8 cellular contexts compared by ENCODE assay signal in the genomic region with DNA sequence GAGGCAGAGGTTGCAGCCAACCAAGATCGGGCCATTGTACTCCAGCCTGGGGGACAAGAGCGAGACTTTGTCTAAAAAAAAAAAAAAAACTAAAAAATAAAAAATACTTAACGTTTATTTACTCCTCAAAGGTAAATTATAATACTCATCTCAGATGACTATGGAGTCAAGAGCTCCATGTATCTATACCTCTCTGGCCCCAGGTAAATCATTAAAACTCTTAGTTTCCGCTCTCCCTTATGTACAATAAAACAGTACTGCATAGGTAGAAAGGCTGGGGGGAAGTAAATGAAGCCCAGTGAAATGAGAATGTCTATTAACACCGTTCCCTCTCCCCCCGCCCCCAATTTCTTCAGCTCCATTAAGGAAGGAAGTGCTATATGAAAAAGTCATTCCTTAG. TPM values are rescaled to one million over a fixed set of nuclear protein-coding genes. Genes with fewer than 3 reads are reported as not detected.
A peak's percentile ranks its signal among the peaks of the same experiment; 100 is the strongest.
DNase-seq lines count a peak whose midpoint lies in the region; ATAC-seq and TF ChIP-seq lines count a peak whose summit lies in the region.

No MANE protein-coding gene starts in this region.

- H3K4me1 ChIP-seq in iPS-20b (ENCODE audit: insufficient read depth, low read length): peaks cover 4% of the 10 kb centered on the region; the same call in 1 of the 2 replicates

- no peaks in the 10 kb centered on the region for H3K36me3 ChIP-seq in iPS-20b (ENCODE audit: insufficient read depth, low read depth, low read length)

- no peaks in the 10 kb centered on the region for H3K36me3 Mint-ChIP-seq in activated CD4-positive, alpha-beta T cell treated with anti-CD3 and anti-CD28 coated beads for 36 hours (ENCODE audit: low read depth)
- H3K36me3 Mint-ChIP-seq in activated CD8-positive, alpha-beta T cell treated with anti-CD3 and anti-CD28 coated beads for 36 hours (ENCODE audit: low read depth): no peaks in the 10 kb centered on the region
- H3K36me3 Mint-ChIP-seq in stimulated activated effector memory CD8-positive, alpha-beta T cell treated with anti-CD3 and anti-CD28 coated beads, Interleukin-12 subunit alpha, Interleukin-12 subunit beta, amount 100 ng/mL, for 72 hours: no peaks in the 10 kb centered on the region

- no peak overlapping the region for H3K27ac ChIP-seq in iPS-20b (ENCODE audit: low read length)

- H3K4me3 Mint-ChIP-seq in activated CD4-positive, alpha-beta T cell treated with anti-CD3 and anti-CD28 coated beads for 36 hours: peak overlapping the region; percentile 74
- peak overlapping the region; percentile 86 for H3K4me3 Mint-ChIP-seq in activated CD8-positive, alpha-beta T cell treated with anti-CD3 and anti-CD28 coated beads for 36 hours
- peak overlapping the region; percentile 76 for H3K4me3 Mint-ChIP-seq in stimulated activated effector memory CD8-positive, alpha-beta T cell treated with anti-CD3 and anti-CD28 coated beads, Interleukin-12 subunit alpha, Interleukin-12 subunit beta, amount 100 ng/mL, for 72 hours

- peak overlapping the region; percentile 81; the same call in 1 of the 2 replicates for H3K9ac ChIP-seq in iPS-20b (ENCODE audit: low read depth, low read length)

- H3K4me1 Mint-ChIP-seq in activated CD4-positive, alpha-beta T cell treated with anti-CD3 and anti-CD28 coated beads for 36 hours: peaks cover 6% of the 10 kb centered on the region
- peaks cover 5% of the 10 kb centered on the region for H3K4me1 Mint-ChIP-seq in activated CD8-positive, alpha-beta T cell treated with anti-CD3 and anti-CD28 coated beads for 36 hours (ENCODE audit: low read depth)
- H3K4me1 Mint-ChIP-seq in stimulated activated effector memory CD8-positive, alpha-beta T cell treated with anti-CD3 and anti-CD28 coated beads, Interleukin-12 subunit alpha, Interleukin-12 subunit beta, amount 100 ng/mL, for 72 hours: peaks cover 7% of the 10 kb centered on the region

- H3K27me3 ChIP-seq in iPS-20b (ENCODE audit: insufficient read depth, low read length): peaks cover 42% of the 10 kb centered on the region

- no peak for TF ChIP-seq CTCF in activated CD8-positive, alpha-beta T cell treated with anti-CD3 and anti-CD28 coated beads for 36 hours (IDR thresholded peaks at IDR 0.05)

- H3K27me3 Mint-ChIP-seq in activated CD4-positive, alpha-beta T cell treated with anti-CD3 and anti-CD28 coated beads for 36 hours: peaks cover 10% of the 10 kb centered on the region
- peaks cover 9% of the 10 kb centered on the region for H3K27me3 Mint-ChIP-seq in activated CD8-positive, alpha-beta T cell treated with anti-CD3 and anti-CD28 coated beads for 36 hours

- DNase-seq in activated CD4-positive, alpha-beta T cell treated with anti-CD3 and anti-CD28 coated beads for 36 hours: no peak
- no peak for DNase-seq in activated CD4-positive, alpha-beta T cell treated with anti-CD3 and anti-CD28 coated beads, Interleukin-2, amount 50 U/mL, for 1 hour
- no peak for DNase-seq in activated CD8-positive, alpha-beta T cell treated with anti-CD3 and anti-CD28 coated beads for 36 hours
- no peak for DNase-seq in stimulated activated effector memory CD8-positive, alpha-beta T cell treated with anti-CD3 and anti-CD28 coated beads, Interleukin-12 subunit alpha, Interleukin-12 subunit beta, amount 100 ng/mL, for 72 hours (ENCODE audit: low spot score in 2 of 2)
- DNase-seq in NK-92 (lab: John Stamatoyannopoulos, UW; ENCODE audit: unreplicated experiment): no peak

- H3K9me3 ChIP-seq in iPS-20b (ENCODE audit: insufficient read depth, low read depth, low read length): no peaks in the 10 kb centered on the region

- H3K27ac Mint-ChIP-seq in activated CD4-positive, alpha-beta T cell treated with anti-CD3 and anti-CD28 coated beads for 36 hours: no peak overlapping the region
- no peak overlapping the region for H3K27ac Mint-ChIP-seq in activated CD8-positive, alpha-beta T cell treated with anti-CD3 and anti-CD28 coated beads for 36 hours
- H3K27ac Mint-ChIP-seq in stimulated activated effector memory CD8-positive, alpha-beta T cell treated with anti-CD3 and anti-CD28 coated beads, Interleukin-12 subunit alpha, Interleukin-12 subunit beta, amount 100 ng/mL, for 72 hours: no peak overlapping the region

- H3K4me3 ChIP-seq in iPS-20b (ENCODE audit: low read length): peak overlapping the region; percentile 95

- CTCF ChIA-PET in activated CD4-positive, alpha-beta T cell treated with anti-CD3 and anti-CD28 coated beads for 36 hours (lab: Charles Lee): interaction anchor here (0.6 to 1.4 kb wide), 4 partner anchors 26 to 307 kb away, joined by 3 to 10 read pairs (median 4); no protein-coding TSS in a partner anchor
- CTCF ChIA-PET in activated CD8-positive, alpha-beta T cell treated with anti-CD3 and anti-CD28 coated beads for 36 hours (lab: Charles Lee): interaction anchor here (0.9 to 2.4 kb wide), 5 partner anchors 17 to 134 kb away, joined by 3 to 10 read pairs (median 4); partner anchors contain the start of gene PM20D2

- ATAC-seq in activated CD4-positive, alpha-beta T cell treated with anti-CD3 and anti-CD28 coated beads for 36 hours: no peak
- ATAC-seq in activated CD8-positive, alpha-beta T cell treated with anti-CD3 and anti-CD28 coated beads for 36 hours: no peak
- ATAC-seq in stimulated activated effector memory CD8-positive, alpha-beta T cell treated with anti-CD3 and anti-CD28 coated beads, Interleukin-12 subunit alpha, Interleukin-12 subunit beta, amount 100 ng/mL, for 72 hours: no peak
- ATAC-seq in GM18867 (IDR thresholded peaks at IDR 0.05; ENCODE audit: unreplicated experiment) (no peak), GM21717 (IDR thresholded peaks at IDR 0.05; ENCODE audit: unreplicated experiment) (no peak)

- intact Hi-C loops in activated CD4-positive, alpha-beta T cell treated with anti-CD3 and anti-CD28 coated beads for 36 hours (cut with DNase I, micrococcal nuclease): loop anchor here (1.0 to 5.0 kb wide), 4 partner anchors 28 to 134 kb away; partner anchors contain the start of gene PNRC1 (in 1 of the 2)
- intact Hi-C loops in activated CD8-positive, alpha-beta T cell treated with anti-CD3 and anti-CD28 coated beads for 36 hours (cut with micrococcal nuclease): no loop called here

- H3K9me3 Mint-ChIP-seq in activated CD4-positive, alpha-beta T cell treated with anti-CD3 and anti-CD28 coated beads for 36 hours (ENCODE audit: low read depth): no peaks in the 10 kb centered on the region
- no peaks in the 10 kb centered on the region for H3K9me3 Mint-ChIP-seq in activated CD8-positive, alpha-beta T cell treated with anti-CD3 and anti-CD28 coated beads for 36 hours
- H3K9me3 Mint-ChIP-seq in stimulated activated effector memory CD8-positive, alpha-beta T cell treated with anti-CD3 and anti-CD28 coated beads, Interleukin-12 subunit alpha, Interleukin-12 subunit beta, amount 100 ng/mL, for 72 hours: peaks cover 2% of the 10 kb centered on the region

- POLR2A ChIA-PET in activated CD4-positive, alpha-beta T cell treated with anti-CD3 and anti-CD28 coated beads for 36 hours (lab: Charles Lee): interaction anchor here (1.2 to 2.0 kb wide), 2 partner anchors 29 to 37 kb away, joined by 6 to 8 read pairs; partner anchors contain the start of genes PM20D2 and PNRC1
- POLR2A ChIA-PET in activated CD8-positive, alpha-beta T cell treated with anti-CD3 and anti-CD28 coated beads for 36 hours (lab: Charles Lee): interaction anchor here (1.8 to 2.5 kb wide), 2 partner anchors 35 to 37 kb away, joined by 4 to 21 read pairs; partner anchors contain the start of gene PNRC1

RNA-seq across cellular contexts. Expression of gene SRSF12, which starts 1.2 kb away (rescaled TPM):
- total RNA-seq in activated CD4-positive, alpha-beta T cell treated with anti-CD3 and anti-CD28 coated beads for 36 hours: under 1 TPM; 0.26 to 0.27 TPM
- total RNA-seq in activated CD8-positive, alpha-beta T cell treated with anti-CD3 and anti-CD28 coated beads for 36 hours: 1 to 10 TPM in 1 of 2 experiments, under 1 TPM in 1; 0.83 to 1.1 TPM

RNA-seq across cellular contexts. Expression of gene PM20D2, which starts 29.2 kb away (rescaled TPM):
- total RNA-seq in activated CD4-positive, alpha-beta T cell treated with anti-CD3 and anti-CD28 coated beads for 36 hours: 10 to 100 TPM; 14.1 to 17.4 TPM
- total RNA-seq in activated CD8-positive, alpha-beta T cell treated with anti-CD3 and anti-CD28 coated beads for 36 hours: 10 to 100 TPM; 25.4 to 26.0 TPM

RNA-seq across cellular contexts. Expression of gene PNRC1, which starts 36.2 kb away (rescaled TPM):
- total RNA-seq in activated CD4-positive, alpha-beta T cell treated with anti-CD3 and anti-CD28 coated beads for 36 hours: 10 to 100 TPM; 85.6 to 93.7 TPM
- 100 to 1,000 TPM; 157 to 162 TPM for total RNA-seq in activated CD8-positive, alpha-beta T cell treated with anti-CD3 and anti-CD28 coated beads for 36 hours
